ENCODE assay signal across 8 cellular contexts in the genomic region with DNA sequence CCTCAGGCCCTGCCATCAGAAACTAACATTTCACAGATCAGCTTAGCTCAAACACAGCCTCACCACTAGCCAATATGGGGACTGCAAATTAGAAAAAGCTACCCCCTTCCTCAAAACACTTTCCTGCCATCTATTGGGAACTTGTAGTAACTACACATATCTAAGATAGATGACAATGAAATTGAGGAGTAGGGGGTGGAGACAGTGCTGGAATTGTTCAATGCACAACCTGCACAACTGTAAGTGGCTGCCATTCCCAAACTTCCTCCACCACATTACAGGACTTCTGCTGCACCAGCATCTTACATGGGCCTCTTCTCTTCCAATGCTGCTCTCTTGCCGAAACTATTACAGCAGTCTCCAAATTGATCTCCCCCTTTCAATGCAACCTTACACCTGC. TPM values are rescaled to one million over a fixed set of nuclear protein-coding genes. Genes with fewer than 3 reads are reported as not detected.
A peak's percentile ranks its signal among the peaks of the same experiment; 100 is the strongest.
DNase-seq lines count a peak whose midpoint lies in the region; ATAC-seq and TF ChIP-seq lines count a peak whose summit lies in the region.

No MANE protein-coding gene starts in this region.

- H3K27ac ChIP-seq in liver (ENCODE audit: low read depth in 1 of 2, low read length in 2 of 2): no peak overlapping the region

- peak; percentile 33 for TF ChIP-seq CTCF in liver (IDR thresholded peaks at IDR 0.05; ENCODE audit: low read depth, low read length, missing input control)

- TF ChIP-seq RAD21 in liver (IDR thresholded peaks at IDR 0.05): peak; percentile 75 to 82

- no peaks in the 10 kb centered on the region for H3K36me3 ChIP-seq in liver (ENCODE audit: control insufficient read depth in 4 of 4, insufficient read depth in 3 of 4, low read depth in 1 of 4, low read length in 3 of 4)

- H3K27me3 Mint-ChIP-seq in activated T-cell treated with anti-CD3 and anti-CD28 coated beads, Interleukin-2, amount 50 U/mL, for 72 hours (ENCODE audit: low read depth): peaks cover 15% of the 10 kb centered on the region
- H3K27me3 Mint-ChIP-seq in activated T-helper 17 cell treated with anti-CD3 and anti-CD28 coated beads, Interleukin-2, amount 50 U/mL, for 72 hours: peaks cover 14% of the 10 kb centered on the region

- no peaks in the 10 kb centered on the region for H3K4me1 Mint-ChIP-seq in activated T-cell treated with anti-CD3 and anti-CD28 coated beads, Interleukin-2, amount 50 U/mL, for 72 hours (ENCODE audit: low read depth)
- no peaks in the 10 kb centered on the region for H3K4me1 Mint-ChIP-seq in activated T-helper 17 cell treated with anti-CD3 and anti-CD28 coated beads, Interleukin-2, amount 50 U/mL, for 72 hours

- H3K4me3 Mint-ChIP-seq in activated T-cell treated with anti-CD3 and anti-CD28 coated beads, Interleukin-2, amount 50 U/mL, for 72 hours: no peak overlapping the region
- H3K4me3 Mint-ChIP-seq in activated T-helper 17 cell treated with anti-CD3 and anti-CD28 coated beads, Interleukin-2, amount 50 U/mL, for 72 hours: no peak overlapping the region

- H3K4me3 ChIP-seq in liver (ENCODE audit: low read depth in 1 of 3, low read length in 3 of 3): no peak overlapping the region

- no peaks in the 10 kb centered on the region for H3K9me3 Mint-ChIP-seq in activated T-cell treated with anti-CD3 and anti-CD28 coated beads, Interleukin-2, amount 50 U/mL, for 72 hours
- no peaks in the 10 kb centered on the region for H3K9me3 Mint-ChIP-seq in activated T-helper 17 cell treated with anti-CD3 and anti-CD28 coated beads, Interleukin-2, amount 50 U/mL, for 72 hours

- H3K4me1 ChIP-seq in liver (ENCODE audit: control insufficient read depth in 4 of 4, insufficient read depth in 4 of 4, low read length in 3 of 4): no peaks in the 10 kb centered on the region

- no peak overlapping the region for H3K27ac Mint-ChIP-seq in activated T-cell treated with anti-CD3 and anti-CD28 coated beads, Interleukin-2, amount 50 U/mL, for 72 hours
- H3K27ac Mint-ChIP-seq in activated T-helper 17 cell treated with anti-CD3 and anti-CD28 coated beads, Interleukin-2, amount 50 U/mL, for 72 hours: no peak overlapping the region

- 96% methylated on average over 1 of the region's 1 CpG for WGBS in liver

- H3K27me3 ChIP-seq in liver (ENCODE audit: control insufficient read depth in 4 of 4, insufficient read depth in 4 of 4, low read length in 3 of 4): no peaks in the 10 kb centered on the region

- no peaks in the 10 kb centered on the region for H3K36me3 Mint-ChIP-seq in activated T-cell treated with anti-CD3 and anti-CD28 coated beads, Interleukin-2, amount 50 U/mL, for 72 hours (ENCODE audit: insufficient read depth in 2 of 2)
- no peaks in the 10 kb centered on the region for H3K36me3 Mint-ChIP-seq in activated T-helper 17 cell treated with anti-CD3 and anti-CD28 coated beads, Interleukin-2, amount 50 U/mL, for 72 hours (ENCODE audit: low read depth)

- peak; percentile 45 to 52 for ATAC-seq in activated T-cell treated with anti-CD3 and anti-CD28 coated beads, Interleukin-2, amount 50 U/mL, for 72 hours (replicated peaks in 1 of 2)
- peak; percentile 37 for ATAC-seq in activated T-helper 17 cell treated with anti-CD3 and anti-CD28 coated beads, Interleukin-2, amount 50 U/mL, for 72 hours (replicated peaks)
- ATAC-seq in HG02588 (IDR thresholded peaks at IDR 0.05; ENCODE audit: unreplicated experiment) (no peak), GM18858 (IDR thresholded peaks at IDR 0.05; ENCODE audit: unreplicated experiment) (no peak)

- H3K9ac ChIP-seq in liver (ENCODE audit: low read depth in 1 of 2, low read length in 2 of 2): no peak overlapping the region

- DNase-seq in activated T-cell treated with anti-CD3 and anti-CD28 coated beads, Interleukin-2, amount 50 U/mL, for 72 hours: no peak
- no peak for DNase-seq in activated T-cell treated with anti-CD3 and anti-CD28 coated beads for 4 hours
- peak; percentile 71 for DNase-seq in NCI-H146 (lab: John Stamatoyannopoulos, UW)
- DNase-seq in NCI-H187 treated with DMSO at 0.1 percent for 48 hours (lab: John Stamatoyannopoulos, UW): no peak

- no peaks in the 10 kb centered on the region for H3K9me3 ChIP-seq in liver (ENCODE audit: control insufficient read depth in 4 of 4, low read length in 3 of 4)

TF ChIP-seq in liver, 16 proteins besides CTCF, POLR2A, EP300 and RAD21:
- TF ChIP-seq EGR1 (IDR thresholded peaks at IDR 0.05; ENCODE audit: low read depth in 2 of 2): no peak
- TF ChIP-seq HNF4A (conservative IDR thresholded peaks at IDR 0.05): no peak
- no peak for TF ChIP-seq HNF4G (IDR thresholded peaks at IDR 0.05)
- TF ChIP-seq, protein P1, sequence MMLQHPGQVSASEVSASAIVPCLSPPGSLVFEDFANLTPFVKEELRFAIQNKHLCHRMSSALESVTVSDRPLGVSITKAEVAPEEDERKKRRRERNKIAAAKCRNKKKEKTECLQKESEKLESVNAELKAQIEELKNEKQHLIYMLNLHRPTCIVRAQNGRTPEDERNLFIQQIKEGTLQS (IDR thresholded peaks at IDR 0.05): no peak
- no peak for TF ChIP-seq FOXA1 (IDR thresholded peaks at IDR 0.05)
- TF ChIP-seq, protein P2, sequence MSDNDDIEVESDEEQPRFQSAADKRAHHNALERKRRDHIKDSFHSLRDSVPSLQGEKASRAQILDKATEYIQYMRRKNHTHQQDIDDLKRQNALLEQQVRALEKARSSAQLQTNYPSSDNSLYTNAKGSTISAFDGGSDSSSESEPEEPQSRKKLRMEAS (IDR thresholded peaks at IDR 0.05): no peak
- TF ChIP-seq RXRA (IDR thresholded peaks at IDR 0.05): no peak
- no peak for TF ChIP-seq REST (IDR thresholded peaks at IDR 0.05)
- no peak for TF ChIP-seq ZBTB33 (IDR thresholded peaks at IDR 0.05)
- TF ChIP-seq JUND (IDR thresholded peaks at IDR 0.05): no peak
- TF ChIP-seq YY1 (IDR thresholded peaks at IDR 0.05): no peak
TF ChIP-seq in liver: peak in this region for 0.

RNA-seq across cellular contexts. Expression of gene AIPL1, which starts 21.8 kb away (rescaled TPM):
- not detected for total RNA-seq in activated T-cell treated with anti-CD3 and anti-CD28 coated beads, Interleukin-2, amount 50 U/mL, for 72 hours
- total RNA-seq in activated T-helper 17 cell treated with anti-CD3 and anti-CD28 coated beads, Interleukin-2, amount 50 U/mL, for 72 hours: not detected
- not detected for total RNA-seq in liver
- polyA plus RNA-seq in liver: not detected

RNA-seq across cellular contexts. Expression of gene PIMREG, which starts 31.2 kb away (rescaled TPM):
- 1 to 10 TPM; 6.6 to 7.3 TPM for total RNA-seq in activated T-cell treated with anti-CD3 and anti-CD28 coated beads, Interleukin-2, amount 50 U/mL, for 72 hours
- total RNA-seq in activated T-helper 17 cell treated with anti-CD3 and anti-CD28 coated beads, Interleukin-2, amount 50 U/mL, for 72 hours: 1 to 10 TPM; 5.9 to 7.4 TPM
- total RNA-seq in liver: 1 to 10 TPM in 1 of 2 donors, not detected in 1; 5.2 TPM
- under 1 TPM; 0.10 to 0.75 TPM for polyA plus RNA-seq in liver

Comparison
In these comparisons a context has a peak if more than half of its experiments do, and no peak if none do; other contexts are left out.
1. ATAC-seq: peak in activated T-cell treated with anti-CD3 and anti-CD28 coated beads, Interleukin-2, amount 50 U/mL, for 72 hours (2 of 2) and activated T-helper 17 cell treated with anti-CD3 and anti-CD28 coated beads, Interleukin-2, amount 50 U/mL, for 72 hours (single experiment); none in HG02588 (single experiment) and GM18858 (single experiment).